9 cellular contexts compared by ENCODE assay signal in the genomic region with DNA sequence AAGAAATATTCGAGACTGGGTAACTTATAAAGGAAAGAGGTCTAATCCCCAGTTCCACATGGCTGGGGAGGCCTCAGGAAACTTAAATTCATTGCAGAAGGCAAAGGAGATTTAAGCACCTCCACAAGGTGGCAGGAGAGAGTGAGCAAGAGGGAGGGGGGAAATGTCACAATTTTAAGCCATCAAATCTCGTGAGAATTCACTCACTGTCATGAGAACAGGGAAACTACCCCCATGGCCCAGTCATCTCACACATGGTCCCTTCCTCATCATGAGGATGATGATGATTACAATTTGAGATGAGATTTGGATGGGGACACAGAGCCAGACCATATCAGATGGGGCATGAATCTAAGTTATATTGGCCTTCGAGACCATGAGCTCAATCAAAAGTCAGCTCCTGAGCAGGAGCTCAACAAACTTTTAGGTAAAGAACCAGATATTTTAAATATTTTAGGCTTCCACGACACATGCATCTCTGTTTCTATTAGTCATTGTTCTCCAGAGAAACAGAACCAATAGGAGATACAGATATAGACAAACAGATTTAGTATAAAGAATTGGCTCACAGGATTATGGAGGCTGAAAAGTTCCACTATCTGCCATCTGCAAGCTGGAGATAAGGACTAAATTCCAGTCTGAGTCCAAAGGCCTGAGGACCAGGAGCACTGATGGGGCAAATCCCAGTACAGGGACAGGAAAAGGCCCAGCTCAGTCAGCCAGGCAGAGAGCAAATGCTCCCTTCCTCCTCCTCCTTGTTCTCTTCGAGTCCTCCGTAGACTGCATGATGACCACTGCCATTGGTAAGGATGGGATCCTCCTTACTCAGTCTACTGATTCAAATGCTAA. TPM values are rescaled to one million over a fixed set of nuclear protein-coding genes. Genes with fewer than 3 reads are reported as not detected.
DNase-seq lines count a peak whose midpoint lies in the region; ATAC-seq and TF ChIP-seq lines count a peak whose summit lies in the region.
"Had no signal": no experiment of that assay in that cellular context is flagged by ENCODE, and none has a peak within 500 bp of the region (broad histone marks: within the 10 kb centered on the region; RNA-seq: fewer than 3 reads in every experiment).

No MANE protein-coding gene starts in this region.

- no peak overlapping the region for H3K4me3 Mint-ChIP-seq in immature natural killer cell
- H3K4me3 Mint-ChIP-seq in mesothelial cell of epicardium, result no peak overlapping the region
- H3K4me3 Mint-ChIP-seq: central memory CD8-positive, alpha-beta T cell had no signal

- H3K27ac Mint-ChIP-seq in immature natural killer cell (peak overlapping the region in 4 of 6 donors; percentile 44 to 59 (median 54)), mesothelial cell of epicardium (no peak overlapping the region)

- H3K36me3 Mint-ChIP-seq in immature natural killer cell, result peaks cover 4 to 18% (median 4%) of the 10 kb centered on the region in 3 donors
- peaks cover 8% of the 10 kb centered on the region for H3K36me3 Mint-ChIP-seq in mesothelial cell of epicardium

- TF ChIP-seq CTCF in mesothelial cell of epicardium (IDR thresholded peaks at IDR 0.05; ENCODE audit: unreplicated experiment), result no peak

- peak; percentile 10 to 65 for DNase-seq in NCI-H446 (lab: John Stamatoyannopoulos, UW)
- DNase-seq in NCI-H446 treated with DMSO at 0.1 percent for 48 hours (lab: John Stamatoyannopoulos, UW), result no peak
- peak; percentile 37 for DNase-seq in NCI-H345 (lab: John Stamatoyannopoulos, UW)
- peak; percentile 65 to 67 for DNase-seq in activated T-cell treated with anti-CD3 and anti-CD28 coated beads, Interleukin-2, amount 50 U/mL, for 48 hours
- peak; percentile 28 to 44 (median 37) for DNase-seq in immature natural killer cell
- DNase-seq in stimulated activated naive CD4-positive, alpha-beta T cell (lab: John Stamatoyannopoulos, UW), result peak in 4 of 6 experiments; percentile 5 to 44 (median 25)
- no peak for DNase-seq in mesothelial cell of epicardium (ENCODE audit: low spot score in 2 of 2, unreplicated experiment in 2 of 2)

- peaks cover 0 to 2% (median 0%) of the 10 kb centered on the region in 3 donors for H3K27me3 Mint-ChIP-seq in immature natural killer cell (ENCODE audit: low read depth in 3 of 3)
- H3K27me3 Mint-ChIP-seq in mesothelial cell of epicardium (ENCODE audit: low read depth), result no peaks in the 10 kb centered on the region
- H3K27me3 Mint-ChIP-seq: central memory CD8-positive, alpha-beta T cell had no signal

- H3K9me3 Mint-ChIP-seq in immature natural killer cell, result no peaks in the 10 kb centered on the region
- no peaks in the 10 kb centered on the region for H3K9me3 Mint-ChIP-seq in mesothelial cell of epicardium
- H3K9me3 Mint-ChIP-seq: central memory CD8-positive, alpha-beta T cell had no signal

- ATAC-seq in GM19452 (IDR thresholded peaks at IDR 0.05; ENCODE audit: unreplicated experiment), result no peak

- H3K4me1 Mint-ChIP-seq in immature natural killer cell (peaks cover 28 to 38% of the 10 kb centered on the region in 2 donors), mesothelial cell of epicardium (no peaks in the 10 kb centered on the region)

RNA-seq across cellular contexts. Expression of a gene that starts 24.9 kb away (rescaled TPM):
- polyA plus RNA-seq in immature natural killer cell, result 10 to 100 TPM; 31.8 to 71.6 (median 50.5) TPM
- total RNA-seq in mesothelial cell of epicardium, result 59.2 to 64.1 TPM (median 62.8 TPM) in 3 replicates

Comparison
In these comparisons a context has a peak if more than half of its experiments do, and no peak if none do; other contexts are left out.
1. DNase-seq: peak in NCI-H446 (2 of 2), NCI-H345 (single experiment), activated T-cell treated with anti-CD3 and anti-CD28 coated beads, Interleukin-2, amount 50 U/mL, for 48 hours (2 of 2), immature natural killer cell (3 of 3) and stimulated activated naive CD4-positive, alpha-beta T cell (4 of 6); none in NCI-H446 treated with DMSO at 0.1 percent for 48 hours (single experiment) and mesothelial cell of epicardium (0 of 2).